17 cellular contexts compared by ENCODE assay signal in genomic region chr17:29045734-29046133, GRCh38. TPM values are rescaled to one million over a fixed set of nuclear protein-coding genes. Genes with fewer than 3 reads are reported as not detected.
"Had no signal": no experiment of that assay in that cellular context is flagged by ENCODE, and none has a peak within 500 bp of the region (broad histone marks: within the 10 kb centered on the region; RNA-seq: fewer than 3 reads in every experiment).

No MANE protein-coding gene starts in this region.

- H3K4me3 ChIP-seq: cardiac muscle cell, gastroesophageal sphincter, left ventricle myocardium inferior, sigmoid colon had no signal

- H3K4me3 Mint-ChIP-seq: activated naive CD4-positive, alpha-beta T cell treated with anti-CD3 and anti-CD28 coated beads for 36 hours; activated T-helper 17 cell treated with anti-CD3 and anti-CD28 coated beads, Interleukin-2, amount 50 U/mL, for 72 hours; memory B cell; nephron progenitor cell had no signal

- H3K27ac ChIP-seq: cardiac muscle cell, gastroesophageal sphincter, left ventricle myocardium inferior, sigmoid colon had no signal

- H3K4me1 Mint-ChIP-seq: activated T-helper 17 cell treated with anti-CD3 and anti-CD28 coated beads, Interleukin-2, amount 50 U/mL, for 72 hours had no signal

- H3K27me3 ChIP-seq: cardiac muscle cell, gastroesophageal sphincter, sigmoid colon had no signal

- DNase-seq: activated CD4-positive, alpha-beta T cell treated with anti-CD3 and anti-CD28 coated beads, Interleukin-2, amount 50 U/mL, for 4 hours; activated CD4-positive, CD25-positive, alpha-beta regulatory T cell treated with anti-CD3 and anti-CD28 coated beads, Interleukin-2, amount 50 U/mL, for 72 hours; activated naive CD4-positive, alpha-beta T cell treated with anti-CD3 and anti-CD28 coated beads for 36 hours; islet precursor cell; left ventricle myocardium inferior; nephron progenitor cell; sigmoid colon; stimulated activated CD4-positive, alpha-beta T cell treated with anti-CD3 and anti-CD28 coated beads, Interleukin-1b, Interleukin-23, amount 100 ng/mL, for 48 hours; T-helper 9 cell had no signal

- H3K9me3 ChIP-seq: gastroesophageal sphincter, left ventricle myocardium inferior, sigmoid colon had no signal

- H3K36me3 Mint-ChIP-seq: memory B cell had no signal

- H3K27ac Mint-ChIP-seq: activated naive CD4-positive, alpha-beta T cell treated with anti-CD3 and anti-CD28 coated beads for 36 hours; activated T-helper 17 cell treated with anti-CD3 and anti-CD28 coated beads, Interleukin-2, amount 50 U/mL, for 72 hours; memory B cell; nephron progenitor cell had no signal

- ATAC-seq: activated T-helper 17 cell treated with anti-CD3 and anti-CD28 coated beads, Interleukin-2, amount 50 U/mL, for 72 hours; gastroesophageal sphincter had no signal

- H3K36me3 ChIP-seq: cardiac muscle cell, gastroesophageal sphincter, left ventricle myocardium inferior, sigmoid colon had no signal

- H3K9me3 Mint-ChIP-seq: activated naive CD4-positive, alpha-beta T cell treated with anti-CD3 and anti-CD28 coated beads for 36 hours; activated T-helper 17 cell treated with anti-CD3 and anti-CD28 coated beads, Interleukin-2, amount 50 U/mL, for 72 hours; memory B cell; nephron progenitor cell had no signal

- H3K4me1 ChIP-seq: gastroesophageal sphincter, sigmoid colon had no signal

RNA-seq across cellular contexts. Expression of gene SEZ6, which starts 39.9 kb away (rescaled TPM):
- total RNA-seq: activated naive CD4-positive, alpha-beta T cell treated with anti-CD3 and anti-CD28 coated beads for 36 hours; activated T-helper 17 cell treated with anti-CD3 and anti-CD28 coated beads, Interleukin-2, amount 50 U/mL, for 72 hours; astrocyte; left ventricle myocardium inferior; osteocyte; pulmonary artery endothelial cell had no signal
- polyA plus RNA-seq: esophagus had no signal
